24 cellular contexts compared by ENCODE assay signal in genomic region chr12:129076466-129077325, GRCh38.
A peak's percentile ranks its signal among the peaks of the same experiment; 100 is the strongest.
DNase-seq lines count a peak whose midpoint lies in the region; ATAC-seq and TF ChIP-seq lines count a peak whose summit lies in the region.
"Had no signal": no experiment of that assay in that cellular context is flagged by ENCODE, and none has a peak within 500 bp of the region (broad histone marks: within the 10 kb centered on the region; RNA-seq: fewer than 3 reads in every experiment).

No MANE protein-coding gene starts in this region.

- H3K9me3 ChIP-seq in WERI-Rb-1 (ENCODE audit: severe bottlenecking) (no peaks in the 10 kb centered on the region), parathyroid adenoma (ENCODE audit: control insufficient read depth, low read length) (no peaks in the 10 kb centered on the region), upper lobe of left lung (no peaks in the 10 kb centered on the region)
- H3K9me3 ChIP-seq: BE2C, MG63, Peyer's patch had no signal

- DNase-seq in NCI-H748 (lab: John Stamatoyannopoulos, UW; ENCODE audit: unreplicated experiment) (peak; percentile 19), NCI-H748 treated with DMSO at 0.1 percent for 48 hours (lab: John Stamatoyannopoulos, UW) (no peak), NCI-H2107 (lab: John Stamatoyannopoulos, UW) (peak; percentile 24), WERI-Rb-1 (peak; percentile 35), upper lobe of left lung (no peak), endothelial cell (ENCODE audit: low spot score) (no peak)
- DNase-seq: BE2C, DMS53, H7, HFFc6, MG63, NCI-H1048, NCI-H1436 treated with DMSO at 0.1 percent for 48 hours, NCI-H1930, NCI-H226, NCI-H526 treated with DMSO at 0.1 percent for 48 hours, Peyer's patch, T-helper 1 cell had no signal

- H3K4me2 ChIP-seq in parathyroid adenoma (ENCODE audit: low read length): no peak overlapping the region

- H3K27me3 ChIP-seq in WERI-Rb-1 (ENCODE audit: insufficient read depth, low read depth, severe bottlenecking) (no peaks in the 10 kb centered on the region), parathyroid adenoma (ENCODE audit: control insufficient read depth, insufficient read depth, low read length) (no peaks in the 10 kb centered on the region), upper lobe of left lung (no peaks in the 10 kb centered on the region)
- H3K27me3 ChIP-seq: BE2C, MG63, Peyer's patch, SJSA1 had no signal

- TF ChIP-seq EP300 in upper lobe of left lung (IDR thresholded peaks at IDR 0.05): no peak

- H3K27ac ChIP-seq in WERI-Rb-1 (peak overlapping the region; percentile 38), parathyroid adenoma (no peak overlapping the region), upper lobe of left lung (no peak overlapping the region)
- H3K27ac ChIP-seq: HL-60, Peyer's patch, SJSA1 had no signal

- H3K4me1 ChIP-seq in parathyroid adenoma (no peaks in the 10 kb centered on the region), upper lobe of left lung (no peaks in the 10 kb centered on the region)
- H3K4me1 ChIP-seq: BE2C, Peyer's patch, SJSA1 had no signal

- peaks cover 12% of the 10 kb centered on the region for H3K36me3 Mint-ChIP-seq in endothelial cell (ENCODE audit: low read depth, unreplicated experiment)

- H2AFZ ChIP-seq in parathyroid adenoma: peak overlapping the region; percentile 38

- H3K36me3 ChIP-seq in WERI-Rb-1 (no peaks in the 10 kb centered on the region), parathyroid adenoma (ENCODE audit: control insufficient read depth, insufficient read depth, low read length) (no peaks in the 10 kb centered on the region), upper lobe of left lung (no peaks in the 10 kb centered on the region)
- H3K36me3 ChIP-seq: BE2C, MG63, Peyer's patch, SJSA1 had no signal

- 49 to 52% methylated on average over 12 to 14 of the region's 14 CpGs for WGBS in upper lobe of left lung, 2 donors

- TF ChIP-seq CTCF in WERI-Rb-1 (IDR thresholded peaks at IDR 0.05; ENCODE audit: low read depth, low read length) (no peak), parathyroid adenoma (IDR thresholded peaks at IDR 0.05) (no peak), upper lobe of left lung (IDR thresholded peaks at IDR 0.05) (no peak), endothelial cell (IDR thresholded peaks at IDR 0.05; ENCODE audit: unreplicated experiment) (no peak)

- H3K4me3 Mint-ChIP-seq in endothelial cell (ENCODE audit: unreplicated experiment): no peak overlapping the region
- H3K4me3 Mint-ChIP-seq: HFFc6 had no signal

- H3K9ac ChIP-seq in parathyroid adenoma: no peak overlapping the region

- H3K27me3 Mint-ChIP-seq in endothelial cell (ENCODE audit: unreplicated experiment): peaks cover 7% of the 10 kb centered on the region

- no peak for TF ChIP-seq POLR2A in upper lobe of left lung (IDR thresholded peaks at IDR 0.05)

- H3K79me2 ChIP-seq in parathyroid adenoma: no peaks in the 10 kb centered on the region

- no peak for ATAC-seq in GM21515 (IDR thresholded peaks at IDR 0.05; ENCODE audit: unreplicated experiment)
- ATAC-seq in upper lobe of left lung (ENCODE audit: low FRiP score in 2 of 2): no peak
- ATAC-seq: HepG2, K562 had no signal

- no peak overlapping the region for H3K4me3 ChIP-seq in WERI-Rb-1 (ENCODE audit: low read depth, low read length)
- no peak overlapping the region for H3K4me3 ChIP-seq in parathyroid adenoma (ENCODE audit: low read depth, low read length)
- H3K4me3 ChIP-seq in upper lobe of left lung: no peak overlapping the region
- H3K4me3 ChIP-seq: K562, MG63, Peyer's patch, SJSA1 had no signal

- H3K9me3 Mint-ChIP-seq in endothelial cell (ENCODE audit: unreplicated experiment): peaks cover 45% of the 10 kb centered on the region

- no peaks in the 10 kb centered on the region for H3K4me1 Mint-ChIP-seq in endothelial cell (ENCODE audit: unreplicated experiment)

- no peak overlapping the region for H3K27ac Mint-ChIP-seq in endothelial cell (ENCODE audit: unreplicated experiment)
- H3K27ac Mint-ChIP-seq: HFFc6 had no signal

Comparison
In these comparisons a context has a peak if more than half of its experiments do, and no peak if none do; other contexts are left out.
1. DNase-seq: peak in NCI-H748 (single experiment), NCI-H2107 (single experiment) and WERI-Rb-1 (single experiment); none in NCI-H748 treated with DMSO at 0.1 percent for 48 hours (single experiment), upper lobe of left lung (0 of 2) and endothelial cell (single experiment).